13 cellular contexts compared by ENCODE assay signal in the genomic region with DNA sequence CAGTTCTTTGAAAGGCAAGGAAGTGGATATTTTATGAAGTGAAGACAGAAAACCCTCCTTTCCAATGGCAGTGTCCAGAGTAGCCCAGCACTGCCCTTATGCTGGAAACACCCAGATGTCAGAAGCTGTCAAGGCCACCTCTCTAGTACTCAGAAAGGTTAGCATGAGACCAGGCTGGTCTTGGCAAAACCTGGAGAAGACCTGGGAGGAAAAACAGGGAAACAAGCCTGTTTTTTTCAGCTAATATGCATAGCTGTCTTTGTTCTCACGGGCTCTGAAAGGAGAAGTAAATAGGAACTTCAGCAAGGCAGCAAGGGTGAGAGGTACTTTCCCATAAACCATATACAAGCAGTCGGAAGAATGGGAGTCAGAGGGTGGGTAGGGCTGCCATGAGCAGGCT.
"Had no signal": no experiment of that assay in that cellular context is flagged by ENCODE, and none has a peak within 500 bp of the region (broad histone marks: within the 10 kb centered on the region; RNA-seq: fewer than 3 reads in every experiment).

No MANE protein-coding gene starts in this region.

- H3K9me3 ChIP-seq: ascending aorta, colonic mucosa, tibial artery, vagina had no signal

- H3K36me3 ChIP-seq: colonic mucosa had no signal

- H3K4me3 ChIP-seq: ascending aorta, colonic mucosa, tibial artery, vagina had no signal

- H3K4me1 ChIP-seq: ascending aorta, tibial artery had no signal

- H3K27me3 ChIP-seq: ascending aorta, colonic mucosa, tibial artery, vagina had no signal

- H3K27ac ChIP-seq: ascending aorta, colonic mucosa, tibial artery, vagina had no signal

- DNase-seq: activated CD4-positive, alpha-beta memory T cell treated with anti-CD3 and anti-CD28 coated beads for 36 hours; activated gamma-delta T cell; activated T-cell treated with anti-CD3 and anti-CD28 coated beads, Interleukin-2, amount 50 U/mL, for 4 hours; caudate nucleus; colonic mucosa; effector CD4-positive, alpha-beta T cell; hypothalamus; mesenchymal stem cell; nephron progenitor cell; stimulated activated CD4-positive, alpha-beta T cell treated with anti-CD3 and anti-CD28 coated beads, Interleukin-4, amount 100 ng/mL, for 4 hours; tibial artery had no signal

- ATAC-seq: activated T-cell treated with anti-CD3 and anti-CD28 coated beads, Interleukin-2, amount 50 U/mL, for 4 hours had no signal
